14 cellular contexts compared by ENCODE assay signal in the genomic region with DNA sequence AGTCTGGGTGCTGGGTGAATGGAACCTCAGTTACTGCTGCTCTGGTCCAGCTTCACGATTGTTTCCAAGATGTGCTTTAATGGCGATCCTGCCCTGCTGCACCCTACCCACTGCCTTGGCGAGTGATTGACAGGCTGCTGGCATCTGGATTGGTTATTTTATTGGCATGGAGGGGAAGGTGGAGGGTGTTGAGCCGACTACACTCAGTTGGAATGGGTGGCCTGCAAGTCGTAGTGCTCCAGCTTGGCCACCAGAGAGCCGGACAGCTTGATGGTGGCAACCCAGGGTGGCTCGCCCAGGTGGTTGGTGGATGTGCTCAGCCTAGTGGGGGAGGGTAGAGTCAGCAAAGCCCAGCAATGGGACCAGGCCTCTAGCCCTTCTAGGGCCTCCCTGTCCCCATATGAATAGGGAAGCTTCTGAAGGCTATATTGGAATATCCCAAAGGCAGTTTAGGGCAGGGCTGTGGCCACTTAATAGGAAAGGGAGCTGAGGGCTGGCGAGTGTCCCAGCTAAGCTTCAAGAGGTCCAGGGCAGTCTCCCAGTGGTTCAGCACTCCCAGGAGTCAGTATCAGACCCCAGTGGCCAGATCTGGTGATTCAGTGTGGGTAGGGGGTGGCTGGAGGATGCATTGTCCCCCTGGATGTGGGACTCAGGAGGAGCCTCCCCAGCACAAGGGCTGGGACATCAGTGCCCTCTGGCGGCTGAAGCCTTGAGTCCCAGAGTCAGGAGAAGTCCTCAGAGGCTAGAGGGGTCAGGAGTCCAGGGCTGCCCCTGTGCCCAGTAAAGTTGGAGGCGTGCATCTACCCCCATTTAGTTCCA. TPM values are rescaled to one million over a fixed set of nuclear protein-coding genes. Genes with fewer than 3 reads are reported as not detected.
DNase-seq lines count a peak whose midpoint lies in the region; ATAC-seq, FAIRE-seq and TF ChIP-seq lines count a peak whose summit lies in the region.
"Had no signal": no experiment of that assay in that cellular context is flagged by ENCODE, and none has a peak within 500 bp of the region (broad histone marks: within the 10 kb centered on the region; RNA-seq: fewer than 3 reads in every experiment).

No MANE protein-coding gene starts in this region.

- H3K27ac Mint-ChIP-seq in activated naive CD8-positive, alpha-beta T cell treated with anti-CD3 and anti-CD28 coated beads for 36 hours, result peak overlapping the region; percentile 43
- H3K27ac Mint-ChIP-seq in activated naive CD8-positive, alpha-beta T cell treated with anti-CD3 and anti-CD28 coated beads, Interleukin-2, amount 50 U/mL, for 24 hours, result no peak overlapping the region
- H3K27ac Mint-ChIP-seq in type B pancreatic cell, result peak overlapping the region; percentile 51
- H3K27ac Mint-ChIP-seq: activated CD8-positive, alpha-beta T cell treated with anti-CD3 and anti-CD28 coated beads for 36 hours had no signal

- no peak for DNase-seq in activated naive CD8-positive, alpha-beta T cell treated with anti-CD3 and anti-CD28 coated beads for 36 hours
- no peak for DNase-seq in activated naive CD8-positive, alpha-beta T cell treated with anti-CD3 and anti-CD28 coated beads, Interleukin-2, amount 50 U/mL, for 24 hours
- DNase-seq in SK-MEL-5 (ENCODE audit: low read depth, low spot score) (peak; percentile 50), erythroblast (lab: John Stamatoyannopoulos, UW) (no peak), type B pancreatic cell (ENCODE audit: extremely low spot score, unreplicated experiment) (no peak), RCC 7860 (ENCODE audit: low spot score) (no peak), omental fat pad (ENCODE audit: low spot score) (no peak)
- no peak for DNase-seq in stimulated activated naive CD8-positive, alpha-beta T cell treated with anti-CD3 and anti-CD28 coated beads, Interleukin-15, Interleukin-2, amounts not matched to agents 100 U/mL and 50 U/mL, for 24 hours
- DNase-seq: activated CD8-positive, alpha-beta T cell treated with anti-CD3 and anti-CD28 coated beads for 36 hours; caudate nucleus; hippocampal formation; NCI-H1417 treated with DMSO at 0.1 percent for 48 hours; Right ventricle myocardium superior had no signal

- H3K36me3 Mint-ChIP-seq in activated naive CD8-positive, alpha-beta T cell treated with anti-CD3 and anti-CD28 coated beads for 36 hours, result peaks cover 52% of the 10 kb centered on the region
- peaks cover 53% of the 10 kb centered on the region for H3K36me3 Mint-ChIP-seq in activated naive CD8-positive, alpha-beta T cell treated with anti-CD3 and anti-CD28 coated beads, Interleukin-2, amount 50 U/mL, for 24 hours (ENCODE audit: low read depth)
- peaks cover 18% of the 10 kb centered on the region for H3K36me3 Mint-ChIP-seq in type B pancreatic cell

- FAIRE-seq in RCC 7860 (lab: Jason Lieb, UNC), result no peak

- H3K4me3 Mint-ChIP-seq in activated naive CD8-positive, alpha-beta T cell treated with anti-CD3 and anti-CD28 coated beads for 36 hours, result no peak overlapping the region
- no peak overlapping the region for H3K4me3 Mint-ChIP-seq in activated naive CD8-positive, alpha-beta T cell treated with anti-CD3 and anti-CD28 coated beads, Interleukin-2, amount 50 U/mL, for 24 hours
- peak overlapping the region; percentile 36 for H3K4me3 Mint-ChIP-seq in type B pancreatic cell
- H3K4me3 Mint-ChIP-seq: activated CD8-positive, alpha-beta T cell treated with anti-CD3 and anti-CD28 coated beads for 36 hours had no signal

- H3K9me3 Mint-ChIP-seq in activated naive CD8-positive, alpha-beta T cell treated with anti-CD3 and anti-CD28 coated beads for 36 hours, result no peaks in the 10 kb centered on the region
- no peaks in the 10 kb centered on the region for H3K9me3 Mint-ChIP-seq in activated naive CD8-positive, alpha-beta T cell treated with anti-CD3 and anti-CD28 coated beads, Interleukin-2, amount 50 U/mL, for 24 hours
- H3K9me3 Mint-ChIP-seq in type B pancreatic cell, result no peaks in the 10 kb centered on the region
- H3K9me3 Mint-ChIP-seq: activated CD8-positive, alpha-beta T cell treated with anti-CD3 and anti-CD28 coated beads for 36 hours had no signal

- TF ChIP-seq CTCF in type B pancreatic cell (conservative IDR thresholded peaks at IDR 0.05), result peak; percentile 31
- no peak for TF ChIP-seq CTCF in omental fat pad (IDR thresholded peaks at IDR 0.05)

- no peak for ATAC-seq in activated naive CD8-positive, alpha-beta T cell treated with anti-CD3 and anti-CD28 coated beads, Interleukin-2, amount 50 U/mL, for 24 hours
- ATAC-seq in stimulated activated naive CD8-positive, alpha-beta T cell treated with anti-CD3 and anti-CD28 coated beads, Interleukin-15, Interleukin-2, amounts not matched to agents 100 U/mL and 50 U/mL, for 24 hours, result no peak
- ATAC-seq in omental fat pad (ENCODE audit: low FRiP score), result no peak
- ATAC-seq: activated CD8-positive, alpha-beta T cell treated with anti-CD3 and anti-CD28 coated beads for 36 hours had no signal

- in situ Hi-C loops in SK-MEL-5 (cut with HindIII; ENCODE audit: low pct_unique_long_range_greater_than_20kb, low sequenced_read_pairs), result no loop called here

- peaks cover 16% of the 10 kb centered on the region for H3K4me1 Mint-ChIP-seq in activated naive CD8-positive, alpha-beta T cell treated with anti-CD3 and anti-CD28 coated beads for 36 hours
- H3K4me1 Mint-ChIP-seq in activated naive CD8-positive, alpha-beta T cell treated with anti-CD3 and anti-CD28 coated beads, Interleukin-2, amount 50 U/mL, for 24 hours, result peaks cover 15% of the 10 kb centered on the region
- H3K4me1 Mint-ChIP-seq in type B pancreatic cell (ENCODE audit: unreplicated experiment), result peaks cover 9% of the 10 kb centered on the region

- peaks cover 29% of the 10 kb centered on the region for H3K27me3 Mint-ChIP-seq in activated naive CD8-positive, alpha-beta T cell treated with anti-CD3 and anti-CD28 coated beads for 36 hours
- H3K27me3 Mint-ChIP-seq in activated naive CD8-positive, alpha-beta T cell treated with anti-CD3 and anti-CD28 coated beads, Interleukin-2, amount 50 U/mL, for 24 hours, result peaks cover 10% of the 10 kb centered on the region
- H3K27me3 Mint-ChIP-seq in type B pancreatic cell, result peaks cover 9% of the 10 kb centered on the region

- peak; percentile 25 for TF ChIP-seq POLR2A in erythroblast (IDR thresholded peaks at IDR 0.05; ENCODE audit: low read length)

RNA-seq across cellular contexts. Expression of a gene that starts 3.4 kb away (rescaled TPM):
- total RNA-seq in activated naive CD8-positive, alpha-beta T cell treated with anti-CD3 and anti-CD28 coated beads for 36 hours, result under 1 TPM in 1 of 2 experiments, not detected in 1; 0.14 TPM
- not detected in 2 replicates for total RNA-seq in SK-MEL-5 (2014; rRNA removed; shearing (Covaris generic))
- not detected in 2 replicates for polyA plus RNA-seq in SK-MEL-5 (2015; cell fraction: cytosol; rRNA removed)
- not detected in 2 replicates for polyA plus RNA-seq in SK-MEL-5 (2015; cell fraction: nucleus; rRNA removed)
- total RNA-seq in type B pancreatic cell (ENCODE audit: low replicate concordance) (1.1 and 1.5 TPM in 2 replicates), omental fat pad (not detected)
- total RNA-seq: activated CD8-positive, alpha-beta T cell treated with anti-CD3 and anti-CD28 coated beads for 36 hours; tibial nerve had no signal

RNA-seq across cellular contexts. Expression of a gene that starts 4.1 kb away (rescaled TPM):
- under 1 TPM; 0.45 to 0.74 TPM for total RNA-seq in activated naive CD8-positive, alpha-beta T cell treated with anti-CD3 and anti-CD28 coated beads for 36 hours
- total RNA-seq in SK-MEL-5 (2014; rRNA removed; shearing (Covaris generic)), result 0.05 and 0.42 TPM in 2 replicates
- polyA plus RNA-seq in SK-MEL-5 (2015; cell fraction: cytosol; rRNA removed), result 0.23 and 0.26 TPM in 2 replicates
- polyA plus RNA-seq in SK-MEL-5 (2015; cell fraction: nucleus; rRNA removed), result 6.2 and 9.6 TPM in 2 replicates
- total RNA-seq in type B pancreatic cell (ENCODE audit: low replicate concordance) (4.2 and 5.5 TPM in 2 replicates), omental fat pad (under 1 TPM in 3 of 4 donors, not detected in 1; 0.44 to 0.93 (median 0.84) TPM)

RNA-seq across cellular contexts. Expression of a gene that starts 10.0 kb away (rescaled TPM):
- total RNA-seq in activated naive CD8-positive, alpha-beta T cell treated with anti-CD3 and anti-CD28 coated beads for 36 hours, result 100 to 1,000 TPM; 193 to 199 TPM
- total RNA-seq in SK-MEL-5 (2014; rRNA removed; shearing (Covaris generic)), result 279 and 300 TPM in 2 replicates
- 245 and 260 TPM in 2 replicates for polyA plus RNA-seq in SK-MEL-5 (2015; cell fraction: cytosol; rRNA removed)
- 45.6 and 78.0 TPM in 2 replicates for polyA plus RNA-seq in SK-MEL-5 (2015; cell fraction: nucleus; rRNA removed)
- 159 and 176 TPM in 2 replicates for total RNA-seq in type B pancreatic cell (ENCODE audit: low replicate concordance)
- 100 to 1,000 TPM; 177 to 505 (median 425) TPM for total RNA-seq in omental fat pad

RNA-seq across cellular contexts. Expression of a gene that starts 18.5 kb away (rescaled TPM):
- 1 to 10 TPM; 8.1 to 9.3 TPM for total RNA-seq in activated naive CD8-positive, alpha-beta T cell treated with anti-CD3 and anti-CD28 coated beads for 36 hours
- 6.9 and 8.9 TPM in 2 replicates for total RNA-seq in SK-MEL-5 (2014; rRNA removed; shearing (Covaris generic))
- 10.9 and 12.9 TPM in 2 replicates for polyA plus RNA-seq in SK-MEL-5 (2015; cell fraction: cytosol; rRNA removed)
- polyA plus RNA-seq in SK-MEL-5 (2015; cell fraction: nucleus; rRNA removed), result 21.7 and 31.7 TPM in 2 replicates
- total RNA-seq in type B pancreatic cell (ENCODE audit: low replicate concordance), result 25.2 and 27.3 TPM in 2 replicates
- total RNA-seq in omental fat pad, result 10 to 100 TPM in 3 of 4 donors, 1 to 10 TPM in 1; 7.4 to 22.7 (median 10.6) TPM

RNA-seq across cellular contexts. Expression of a gene that starts 41.6 kb away (rescaled TPM):
- total RNA-seq in activated naive CD8-positive, alpha-beta T cell treated with anti-CD3 and anti-CD28 coated beads for 36 hours, result under 1 TPM; 0.22 to 0.23 TPM
- not detected in 2 replicates for total RNA-seq in SK-MEL-5 (2014; rRNA removed; shearing (Covaris generic))
- not detected in 2 replicates for polyA plus RNA-seq in SK-MEL-5 (2015; cell fraction: cytosol; rRNA removed)
- not detected in 2 replicates for polyA plus RNA-seq in SK-MEL-5 (2015; cell fraction: nucleus; rRNA removed)
- total RNA-seq in type B pancreatic cell (ENCODE audit: low replicate concordance) (not detected in 2 replicates), omental fat pad (10 to 100 TPM in 2 of 4 donors, 1 to 10 TPM in 2; 5.8 to 27.6 (median 8.9) TPM)
